Comparison of ENCODE assay signal across 9 cellular contexts in genomic region chr1:239898067-239898730, GRCh38.
DNase-seq lines count a peak whose midpoint lies in the region; ATAC-seq and TF ChIP-seq lines count a peak whose summit lies in the region.
"Had no signal": no experiment of that assay in that cellular context is flagged by ENCODE, and none has a peak within 500 bp of the region (broad histone marks: within the 10 kb centered on the region; RNA-seq: fewer than 3 reads in every experiment).

No MANE protein-coding gene starts in this region.

- intact Hi-C loops in CD14-positive monocyte (cut with micrococcal nuclease): loop anchor here (5.0 kb wide), 2 partner anchors 106 to 491 kb away; no protein-coding TSS in a partner anchor

- H3K4me3 Mint-ChIP-seq in CD14-positive monocyte: peak overlapping the region; percentile 25 to 76
- H3K4me3 Mint-ChIP-seq: activated naive CD4-positive, alpha-beta T cell treated with anti-CD3 and anti-CD28 coated beads, Interleukin-2, amount 50 U/mL, for 24 hours had no signal

- DNase-seq in CD14-positive monocyte (ENCODE audit: low spot score) (peak; percentile 81), NCI-H69 (lab: John Stamatoyannopoulos, UW) (peak; percentile 78), lung microvascular endothelial cell (ENCODE audit: low read depth in 2 of 2) (peak; percentile 67 to 87)
- peak; percentile 62 to 67 for DNase-seq in activated CD4-positive, alpha-beta T cell treated with anti-CD3 and anti-CD28 coated beads, Interleukin-2, amount 50 U/mL, for 4 hours
- DNase-seq in effector CD8-positive, alpha-beta T cell (lab: John Stamatoyannopoulos, UW): peak; percentile 46
- DNase-seq in stimulated activated CD8-positive, alpha-beta memory T cell treated with anti-CD3 and anti-CD28 coated beads, Interleukin-15, amount 100 ng/mL, for 1 hour (ENCODE audit: low read depth): peak; percentile 52

- H3K9me3 Mint-ChIP-seq in CD14-positive monocyte: peaks cover 0 to 1% (median 0%) of the 10 kb centered on the region in 7 donors
- H3K9me3 Mint-ChIP-seq: activated naive CD4-positive, alpha-beta T cell treated with anti-CD3 and anti-CD28 coated beads, Interleukin-2, amount 50 U/mL, for 24 hours had no signal

- peak; percentile 82 for TF ChIP-seq CTCF in CD14-positive monocyte (IDR thresholded peaks at IDR 0.05)

- H3K36me3 Mint-ChIP-seq in CD14-positive monocyte: no peaks in the 10 kb centered on the region
- H3K36me3 Mint-ChIP-seq: activated naive CD4-positive, alpha-beta T cell treated with anti-CD3 and anti-CD28 coated beads, Interleukin-2, amount 50 U/mL, for 24 hours had no signal

- peaks cover 1 to 4% (median 1%) of the 10 kb centered on the region in 3 donors for H3K27me3 Mint-ChIP-seq in CD14-positive monocyte (ENCODE audit: low read depth in 3 of 3)
- H3K27me3 Mint-ChIP-seq: activated naive CD4-positive, alpha-beta T cell treated with anti-CD3 and anti-CD28 coated beads, Interleukin-2, amount 50 U/mL, for 24 hours had no signal

- peak; percentile 94 for ATAC-seq in GM19395 (IDR thresholded peaks at IDR 0.05; ENCODE audit: unreplicated experiment)
- ATAC-seq in HG03460 (IDR thresholded peaks at IDR 0.05; ENCODE audit: unreplicated experiment): peak; percentile 91

- peaks cover 8% of the 10 kb centered on the region for H3K4me1 Mint-ChIP-seq in CD14-positive monocyte

- H3K27ac Mint-ChIP-seq in CD14-positive monocyte: no peak overlapping the region
- H3K27ac Mint-ChIP-seq: activated naive CD4-positive, alpha-beta T cell treated with anti-CD3 and anti-CD28 coated beads, Interleukin-2, amount 50 U/mL, for 24 hours had no signal

Comparison
In these comparisons a context has a peak if more than half of its experiments do, and no peak if none do; other contexts are left out.
1. Peak in every context shown above with its lines: DNase-seq and ATAC-seq.